11 cellular contexts compared by ENCODE assay signal in genomic region chr20:47256665-47257236, GRCh38.
DNase-seq lines count a peak whose midpoint lies in the region; ATAC-seq and TF ChIP-seq lines count a peak whose summit lies in the region.
"Had no signal": no experiment of that assay in that cellular context is flagged by ENCODE, and none has a peak within 500 bp of the region (broad histone marks: within the 10 kb centered on the region; RNA-seq: fewer than 3 reads in every experiment).

No MANE protein-coding gene starts in this region.

- no peak for TF ChIP-seq CTCF in right atrium auricular region (IDR thresholded peaks at IDR 0.05)
- TF ChIP-seq CTCF in brain microvascular endothelial cell (IDR thresholded peaks at IDR 0.05; ENCODE audit: low read depth, low read length, missing control alignments) = no peak
- no peak for TF ChIP-seq CTCF in WERI-Rb-1 (IDR thresholded peaks at IDR 0.05; ENCODE audit: low read depth, low read length)

- no peaks in the 10 kb centered on the region for H3K9me3 Mint-ChIP-seq in memory B cell
- no peaks in the 10 kb centered on the region for H3K9me3 Mint-ChIP-seq in immature natural killer cell
- H3K9me3 Mint-ChIP-seq: activated naive CD4-positive, alpha-beta T cell treated with anti-CD3 and anti-CD28 coated beads, Interleukin-2, amount 50 U/mL, for 72 hours had no signal

- H3K36me3 Mint-ChIP-seq in memory B cell (peaks cover 29% of the 10 kb centered on the region), immature natural killer cell (peaks cover 8 to 19% (median 13%) of the 10 kb centered on the region in 3 donors)

- peaks cover 0 to 58% of the 10 kb centered on the region in 2 donors for H3K4me1 ChIP-seq in right atrium auricular region

- peaks cover 37% of the 10 kb centered on the region for H3K4me1 Mint-ChIP-seq in memory B cell
- H3K4me1 Mint-ChIP-seq in immature natural killer cell = peaks cover 33 to 39% of the 10 kb centered on the region in 2 donors

- peaks cover 18% of the 10 kb centered on the region for H3K36me3 ChIP-seq in right atrium auricular region
- peaks cover 26% of the 10 kb centered on the region for H3K36me3 ChIP-seq in brain microvascular endothelial cell (replicated peaks)
- peaks cover 59% of the 10 kb centered on the region for H3K36me3 ChIP-seq in WERI-Rb-1

- in situ Hi-C loops in brain microvascular endothelial cell (cut with HindIII; ENCODE audit: low pct_ligation_motif_present, low sequenced_read_pairs) = no loop called here

- peak overlapping the region; percentile 63 to 69 for H3K27ac ChIP-seq in right atrium auricular region
- peak overlapping the region; percentile 12 for H3K27ac ChIP-seq in brain microvascular endothelial cell
- no peak overlapping the region for H3K27ac ChIP-seq in WERI-Rb-1

- no peak for ATAC-seq in memory B cell (ENCODE audit: low read depth)

- DNase-seq in right atrium auricular region (ENCODE audit: low spot score) (no peak), cardiac septum (ENCODE audit: low spot score) (no peak), brain microvascular endothelial cell (peak; percentile 27), memory B cell (ENCODE audit: low spot score in 2 of 2) (no peak), cerebellar nuclear complex (lab: John Stamatoyannopoulos, UW) (no peak), immature natural killer cell (no peak), WERI-Rb-1 (no peak), NCI-H510A treated with DMSO at 0.1 percent for 48 hours (lab: John Stamatoyannopoulos, UW) (no peak)
- DNase-seq: activated CD4-positive, alpha-beta T cell treated with anti-CD3 and anti-CD28 coated beads, Interleukin-2, amount 50 U/mL, for 1 hour; NCI-H524 had no signal

- intact Hi-C loops in cardiac septum (cut with DNase I) = loop anchor here (5.0 kb wide), 1 partner anchor 44 kb away; no protein-coding TSS in a partner anchor

- H3K27me3 Mint-ChIP-seq in memory B cell (no peaks in the 10 kb centered on the region), immature natural killer cell (ENCODE audit: low read depth in 3 of 3) (no peaks in the 10 kb centered on the region)

- H3K4me3 Mint-ChIP-seq in memory B cell (no peak overlapping the region), immature natural killer cell (no peak overlapping the region)

- peak overlapping the region; percentile 75 for H3K27ac Mint-ChIP-seq in memory B cell
- H3K27ac Mint-ChIP-seq in immature natural killer cell = peak overlapping the region in 1 of 6 donors; percentile 76

- H3K9me3 ChIP-seq in right atrium auricular region = no peaks in the 10 kb centered on the region
- no peaks in the 10 kb centered on the region for H3K9me3 ChIP-seq in WERI-Rb-1 (ENCODE audit: severe bottlenecking)

- H3K4me3 ChIP-seq in right atrium auricular region (no peak overlapping the region), brain microvascular endothelial cell (ENCODE audit: low read depth, low read length) (no peak overlapping the region), WERI-Rb-1 (ENCODE audit: low read depth, low read length) (no peak overlapping the region)

- no peaks in the 10 kb centered on the region for H3K27me3 ChIP-seq in right atrium auricular region
- H3K27me3 ChIP-seq in brain microvascular endothelial cell (replicated peaks) = no peaks in the 10 kb centered on the region
- H3K27me3 ChIP-seq in WERI-Rb-1 (ENCODE audit: insufficient read depth, low read depth, severe bottlenecking) = no peaks in the 10 kb centered on the region
